15 cellular contexts compared by ENCODE assay signal in the genomic region with DNA sequence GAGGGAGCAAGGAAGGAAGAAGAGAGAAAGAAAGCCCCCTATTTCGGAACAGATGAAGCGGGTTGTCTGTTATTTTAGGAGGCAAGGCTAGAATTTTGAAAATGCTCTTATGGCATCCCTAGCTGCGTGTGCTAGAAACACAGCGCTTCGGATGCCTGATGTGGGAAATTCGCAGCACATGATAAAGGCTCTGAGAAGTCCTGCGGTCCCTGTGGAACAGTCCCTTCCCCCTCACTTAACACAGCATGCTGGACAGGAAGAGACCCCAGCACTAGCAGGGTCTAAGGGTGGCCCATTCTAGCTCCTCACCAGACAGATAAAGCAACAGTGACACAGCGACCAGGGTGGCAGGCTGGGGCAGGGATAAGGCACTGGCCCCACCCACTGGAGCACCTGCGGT.
DNase-seq lines count a peak whose midpoint lies in the region; ATAC-seq and TF ChIP-seq lines count a peak whose summit lies in the region.
"Had no signal": no experiment of that assay in that cellular context is flagged by ENCODE, and none has a peak within 500 bp of the region (broad histone marks: within the 10 kb centered on the region; RNA-seq: fewer than 3 reads in every experiment).

No MANE protein-coding gene starts in this region.

- H3K9me3 Mint-ChIP-seq in activated naive CD4-positive, alpha-beta T cell treated with anti-CD3 and anti-CD28 coated beads, Interleukin-2, amount 50 U/mL, for 24 hours, result no peaks in the 10 kb centered on the region
- no peaks in the 10 kb centered on the region for H3K9me3 Mint-ChIP-seq in activated naive CD4-positive, alpha-beta T cell treated with anti-CD3 and anti-CD28 coated beads, Interleukin-2, amount 50 U/mL, for 72 hours
- H3K9me3 Mint-ChIP-seq in neural crest cell, result no peaks in the 10 kb centered on the region
- H3K9me3 Mint-ChIP-seq in activated CD4-positive, alpha-beta T cell treated with anti-CD3 and anti-CD28 coated beads, Interleukin-2, amount 10 ng/mL, durations not matched to agents 24 days and 14 days, result no peaks in the 10 kb centered on the region
- H3K9me3 Mint-ChIP-seq: CD4-positive, alpha-beta memory T cell had no signal

- peak overlapping the region; percentile 23 for H3K27ac Mint-ChIP-seq in activated naive CD4-positive, alpha-beta T cell treated with anti-CD3 and anti-CD28 coated beads, Interleukin-2, amount 50 U/mL, for 24 hours
- peak overlapping the region in 1 of 2 donors; percentile 12 for H3K27ac Mint-ChIP-seq in activated naive CD4-positive, alpha-beta T cell treated with anti-CD3 and anti-CD28 coated beads, Interleukin-2, amount 50 U/mL, for 72 hours
- peak overlapping the region; percentile 47 for H3K27ac Mint-ChIP-seq in T-helper 17 cell
- no peak overlapping the region for H3K27ac Mint-ChIP-seq in neural crest cell (ENCODE audit: unreplicated experiment)
- no peak overlapping the region for H3K27ac Mint-ChIP-seq in activated CD4-positive, alpha-beta T cell treated with anti-CD3 and anti-CD28 coated beads, Interleukin-2, amount 10 ng/mL, durations not matched to agents 24 days and 14 days
- H3K27ac Mint-ChIP-seq: B cell had no signal

- POLR2A ChIA-PET in HEK293T (lab: Yijun Ruan, JAX), result interaction anchor here (0.9 kb wide), 1 partner anchor 11 kb away, joined by 3 read pairs; no protein-coding TSS in a partner anchor

- intact Hi-C loops in activated CD4-positive, alpha-beta T cell treated with anti-CD3 and anti-CD28 coated beads, Interleukin-2, amount 10 ng/mL, durations not matched to agents 24 days and 14 days (cut with micrococcal nuclease), result no loop called here

- no peaks in the 10 kb centered on the region for H3K9me3 ChIP-seq in T-helper 17 cell (ENCODE audit: control insufficient read depth, low read length, poor library complexity, severe bottlenecking)
- H3K9me3 ChIP-seq: HAP-1 had no signal

- no peak overlapping the region for H3K4me3 Mint-ChIP-seq in activated naive CD4-positive, alpha-beta T cell treated with anti-CD3 and anti-CD28 coated beads, Interleukin-2, amount 50 U/mL, for 24 hours
- no peak overlapping the region for H3K4me3 Mint-ChIP-seq in T-helper 17 cell
- H3K4me3 Mint-ChIP-seq in neural crest cell, result peak overlapping the region; percentile 35
- H3K4me3 Mint-ChIP-seq in activated CD4-positive, alpha-beta T cell treated with anti-CD3 and anti-CD28 coated beads, Interleukin-2, amount 10 ng/mL, durations not matched to agents 24 days and 14 days, result no peak overlapping the region
- H3K4me3 Mint-ChIP-seq: B cell; CD4-positive, alpha-beta memory T cell had no signal

- TF ChIP-seq CTCF in neural crest cell (conservative IDR thresholded peaks at IDR 0.05), result no peak

- ATAC-seq in activated naive CD4-positive, alpha-beta T cell treated with anti-CD3 and anti-CD28 coated beads, Interleukin-2, amount 50 U/mL, for 72 hours, result no peak
- no peak for ATAC-seq in T-helper 17 cell

- H3K27me3 Mint-ChIP-seq in activated naive CD4-positive, alpha-beta T cell treated with anti-CD3 and anti-CD28 coated beads, Interleukin-2, amount 50 U/mL, for 24 hours, result no peaks in the 10 kb centered on the region
- H3K27me3 Mint-ChIP-seq in T-helper 17 cell, result no peaks in the 10 kb centered on the region
- peaks cover 43% of the 10 kb centered on the region for H3K27me3 Mint-ChIP-seq in neural crest cell (ENCODE audit: low read depth)
- no peaks in the 10 kb centered on the region for H3K27me3 Mint-ChIP-seq in activated CD4-positive, alpha-beta T cell treated with anti-CD3 and anti-CD28 coated beads, Interleukin-2, amount 10 ng/mL, durations not matched to agents 24 days and 14 days

- no peaks in the 10 kb centered on the region for H3K36me3 Mint-ChIP-seq in activated naive CD4-positive, alpha-beta T cell treated with anti-CD3 and anti-CD28 coated beads, Interleukin-2, amount 50 U/mL, for 24 hours
- H3K36me3 Mint-ChIP-seq in activated naive CD4-positive, alpha-beta T cell treated with anti-CD3 and anti-CD28 coated beads, Interleukin-2, amount 50 U/mL, for 72 hours, result no peaks in the 10 kb centered on the region
- no peaks in the 10 kb centered on the region for H3K36me3 Mint-ChIP-seq in T-helper 17 cell (ENCODE audit: low read depth)
- H3K36me3 Mint-ChIP-seq in neural crest cell (ENCODE audit: low read depth), result no peaks in the 10 kb centered on the region
- H3K36me3 Mint-ChIP-seq in activated CD4-positive, alpha-beta T cell treated with anti-CD3 and anti-CD28 coated beads, Interleukin-2, amount 10 ng/mL, durations not matched to agents 24 days and 14 days (ENCODE audit: low read depth), result no peaks in the 10 kb centered on the region
- H3K36me3 Mint-ChIP-seq: CD4-positive, alpha-beta memory T cell had no signal

- peaks cover 26% of the 10 kb centered on the region for H3K4me1 Mint-ChIP-seq in activated naive CD4-positive, alpha-beta T cell treated with anti-CD3 and anti-CD28 coated beads, Interleukin-2, amount 50 U/mL, for 24 hours
- H3K4me1 Mint-ChIP-seq in T-helper 17 cell, result peaks cover 24% of the 10 kb centered on the region
- H3K4me1 Mint-ChIP-seq in neural crest cell, result peaks cover 47% of the 10 kb centered on the region
- H3K4me1 Mint-ChIP-seq in activated CD4-positive, alpha-beta T cell treated with anti-CD3 and anti-CD28 coated beads, Interleukin-2, amount 10 ng/mL, durations not matched to agents 24 days and 14 days, result peaks cover 33% of the 10 kb centered on the region

- DNase-seq in activated naive CD4-positive, alpha-beta T cell treated with anti-CD3 and anti-CD28 coated beads, Interleukin-2, amount 50 U/mL, for 72 hours (ENCODE audit: low spot score in 2 of 2), result no peak
- DNase-seq in T-helper 17 cell, result no peak
- no peak for DNase-seq in neural crest cell (ENCODE audit: low read depth, low spot score)
- no peak for DNase-seq in activated CD4-positive, alpha-beta T cell treated with anti-CD3 and anti-CD28 coated beads, Interleukin-2, amount 10 ng/mL, durations not matched to agents 24 days and 14 days
- DNase-seq in HEK293T (ENCODE audit: extremely low spot score), result no peak
- DNase-seq: C1 segment of cervical spinal cord; Calu3; CD4-positive, alpha-beta memory T cell; COR-L47; DMS53; DMS79 treated with DMSO at 0.1 percent for 48 hours; GOT3 had no signal

- CTCF ChIA-PET in HEK293T (lab: Yijun Ruan, JAX), result interaction anchor here (2.3 to 2.5 kb wide), 2 partner anchors 35 to 39 kb away, joined by 8 to 14 read pairs; no protein-coding TSS in a partner anchor

TF ChIP-seq in HEK293T, 16 proteins besides CTCF, POLR2A, EP300 and RAD21:
- no peak for TF ChIP-seq HDGF (IDR thresholded peaks at IDR 0.05; ENCODE audit: borderline replicate concordance)
- TF ChIP-seq SUZ12 (IDR thresholded peaks at IDR 0.05), result no peak
- TF ChIP-seq NFRKB (IDR thresholded peaks at IDR 0.05), result no peak
- TF ChIP-seq LEF1 (IDR thresholded peaks at IDR 0.05; ENCODE audit: borderline replicate concordance), result no peak
- no peak for TF ChIP-seq FOXK2 (IDR thresholded peaks at IDR 0.05)
- TF ChIP-seq ARNT (IDR thresholded peaks at IDR 0.05), result no peak
- TF ChIP-seq FOXM1 (IDR thresholded peaks at IDR 0.05; ENCODE audit: borderline replicate concordance), result no peak
- TF ChIP-seq SP1 (IDR thresholded peaks at IDR 0.05), result no peak
- TF ChIP-seq BHLHE40 (IDR thresholded peaks at IDR 0.05; ENCODE audit: borderline replicate concordance), result no peak
- TF ChIP-seq, protein P1, sequence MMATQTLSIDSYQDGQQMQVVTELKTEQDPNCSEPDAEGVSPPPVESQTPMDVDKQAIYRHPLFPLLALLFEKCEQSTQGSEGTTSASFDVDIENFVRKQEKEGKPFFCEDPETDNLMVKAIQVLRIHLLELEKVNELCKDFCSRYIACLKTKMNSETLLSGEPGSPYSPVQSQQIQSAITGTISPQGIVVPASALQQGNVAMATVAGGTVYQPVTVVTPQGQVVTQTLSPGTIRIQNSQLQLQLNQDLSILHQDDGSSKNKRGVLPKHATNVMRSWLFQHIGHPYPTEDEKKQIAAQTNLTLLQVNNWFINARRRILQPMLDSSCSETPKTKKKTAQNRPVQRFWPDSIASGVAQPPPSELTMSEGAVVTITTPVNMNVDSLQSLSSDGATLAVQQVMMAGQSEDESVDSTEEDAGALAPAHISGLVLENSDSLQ (IDR thresholded peaks at IDR 0.05), result no peak
- no peak for TF ChIP-seq CTBP1 (IDR thresholded peaks at IDR 0.05; ENCODE audit: borderline replicate concordance)
- no peak for TF ChIP-seq ZNF384 (IDR thresholded peaks at IDR 0.05)
- no peak for TF ChIP-seq TARDBP (IDR thresholded peaks at IDR 0.05)
- no peak for TF ChIP-seq FOXA1 (IDR thresholded peaks at IDR 0.05)
- TF ChIP-seq ELF4 (IDR thresholded peaks at IDR 0.05), result no peak
- TF ChIP-seq L3MBTL2 (conservative IDR thresholded peaks at IDR 0.05), result no peak

Comparison
In these comparisons a context has a peak if more than half of its experiments do, and no peak if none do; other contexts are left out.
1. H3K27ac Mint-ChIP-seq: peak in activated naive CD4-positive, alpha-beta T cell treated with anti-CD3 and anti-CD28 coated beads, Interleukin-2, amount 50 U/mL, for 24 hours (single experiment) and T-helper 17 cell (single experiment); none in neural crest cell (single experiment) and activated CD4-positive, alpha-beta T cell treated with anti-CD3 and anti-CD28 coated beads, Interleukin-2, amount 10 ng/mL, durations not matched to agents 24 days and 14 days (single experiment).